6 cellular contexts compared by ENCODE assay signal in genomic region chr3:49628249-49628648, GRCh38.
"Had no signal": no experiment of that assay in that cellular context is flagged by ENCODE, and none has a peak within 500 bp of the region (broad histone marks: within the 10 kb centered on the region; RNA-seq: fewer than 3 reads in every experiment).

No MANE protein-coding gene starts in this region.

- ATAC-seq: GM23338, HepG2 had no signal

- H3K27ac ChIP-seq: HL-60 had no signal

- H2AFZ ChIP-seq: GM23338 had no signal

- H3K4me1 Mint-ChIP-seq: GM23338, H9 had no signal

- H3K4me3 Mint-ChIP-seq: GM23338, H9, IgD-negative memory B cell had no signal

- H3K27ac Mint-ChIP-seq: GM23338, H9, IgD-negative memory B cell had no signal

- H3K4me3 ChIP-seq: GM23338 had no signal

- DNase-seq: H9, HCEC 1CT had no signal

- H3K4me2 ChIP-seq: GM23338 had no signal

- H3K36me3 Mint-ChIP-seq: IgD-negative memory B cell had no signal
